ENCODE assay signal across 15 cellular contexts in genomic region chr20:34997171-34997570, GRCh38. TPM values are rescaled to one million over a fixed set of nuclear protein-coding genes. Genes with fewer than 3 reads are reported as not detected.
A peak's percentile ranks its signal among the peaks of the same experiment; 100 is the strongest.
DNase-seq lines count a peak whose midpoint lies in the region; ATAC-seq and TF ChIP-seq lines count a peak whose summit lies in the region.
"Had no signal": no experiment of that assay in that cellular context is flagged by ENCODE, and none has a peak within 500 bp of the region (broad histone marks: within the 10 kb centered on the region; RNA-seq: fewer than 3 reads in every experiment).

No MANE protein-coding gene starts in this region.

- no peaks in the 10 kb centered on the region for H3K27me3 ChIP-seq in uterus
- H3K27me3 ChIP-seq in sigmoid colon = no peaks in the 10 kb centered on the region
- H3K27me3 ChIP-seq: breast epithelium, SJCRH30 had no signal

- 20 to 47% methylated on average over 39 of the region's 39 CpGs for WGBS in sigmoid colon, 2 donors

- ATAC-seq in mucosa of descending colon (peak; percentile 87), GM19395 (IDR thresholded peaks at IDR 0.05; ENCODE audit: unreplicated experiment) (no peak)
- ATAC-seq: GM12878 had no signal

- H3K4me1 Mint-ChIP-seq in HFFc6 (ENCODE audit: low read depth) = no peaks in the 10 kb centered on the region
- H3K4me1 Mint-ChIP-seq: nephron progenitor cell had no signal

- H3K4me3 ChIP-seq in mucosa of descending colon (no peak overlapping the region), uterus (no peak overlapping the region), sigmoid colon (peak overlapping the region in 1 of 4 donors; percentile 4)
- H3K4me3 ChIP-seq: breast epithelium, GM12878, SJCRH30 had no signal

- H3K4me3 Mint-ChIP-seq in HFFc6 = no peak overlapping the region
- H3K4me3 Mint-ChIP-seq: activated T-cell treated with anti-CD3 and anti-CD28 coated beads, Interleukin-2, amount 50 U/mL, for 72 hours; nephron progenitor cell had no signal

- TF ChIP-seq POLR2A in erythroblast (IDR thresholded peaks at IDR 0.05; ENCODE audit: low read length) = no peak
- no peak for TF ChIP-seq POLR2A in uterus (IDR thresholded peaks at IDR 0.05)
- TF ChIP-seq POLR2A in sigmoid colon (IDR thresholded peaks at IDR 0.05) = no peak

- H3K36me3 ChIP-seq in mucosa of descending colon (ENCODE audit: low read depth) (peaks cover 5% of the 10 kb centered on the region), uterus (no peaks in the 10 kb centered on the region), sigmoid colon (peaks cover 16 to 79% (median 47%) of the 10 kb centered on the region in 4 donors)

- H3K4me1 ChIP-seq in mucosa of descending colon (ENCODE audit: low read depth) = peaks cover 4% of the 10 kb centered on the region
- no peaks in the 10 kb centered on the region for H3K4me1 ChIP-seq in uterus
- H3K4me1 ChIP-seq in sigmoid colon = peaks cover 0 to 13% (median 11%) of the 10 kb centered on the region in 4 donors

- TF ChIP-seq CTCF in mucosa of descending colon (IDR thresholded peaks at IDR 0.05) (no peak), uterus (IDR thresholded peaks at IDR 0.05) (peak in 2 of 4 experiments; percentile 6), sigmoid colon (IDR thresholded peaks at IDR 0.05) (no peak), HFFc6 (IDR thresholded peaks at IDR 0.05) (no peak)

- no peak for TF ChIP-seq EP300 in sigmoid colon (IDR thresholded peaks at IDR 0.05)

- H3K27ac Mint-ChIP-seq in HFFc6 = no peak overlapping the region
- H3K27ac Mint-ChIP-seq: activated T-cell treated with anti-CD3 and anti-CD28 coated beads, Interleukin-2, amount 50 U/mL, for 72 hours had no signal

- peak; percentile 24 for DNase-seq in stimulated activated CD4-positive, alpha-beta T cell treated with anti-CD3 and anti-CD28 coated beads, Interleukin-15, amount 100 ng/mL, for 24 hours
- DNase-seq in stimulated activated CD4-positive, alpha-beta T cell treated with anti-CD3 and anti-CD28 coated beads, Interleukin-12 subunit alpha, Interleukin-12 subunit beta, amount 100 ng/mL, for 4 hours = no peak
- DNase-seq in erythroblast (lab: John Stamatoyannopoulos, UW) (peak; percentile 30 to 36), mucosa of descending colon (peak; percentile 59 to 85 (median 67)), uterus (peak; percentile 20 to 60), sigmoid colon (no peak), HFFc6 (no peak)
- DNase-seq: activated T-cell treated with anti-CD3 and anti-CD28 coated beads, Interleukin-2, amount 50 U/mL, for 72 hours; DMS53; NCI-H748 treated with DMSO at 0.1 percent for 48 hours; nephron progenitor cell; SJCRH30 had no signal

- no peaks in the 10 kb centered on the region for H3K9me3 ChIP-seq in mucosa of descending colon
- no peaks in the 10 kb centered on the region for H3K9me3 ChIP-seq in uterus
- H3K9me3 ChIP-seq in sigmoid colon = no peaks in the 10 kb centered on the region
- H3K9me3 ChIP-seq: breast epithelium, SJCRH30 had no signal

- H3K27me3 Mint-ChIP-seq in HFFc6 (ENCODE audit: insufficient read depth) = peaks cover 10% of the 10 kb centered on the region

- H3K36me3 Mint-ChIP-seq in HFFc6 (ENCODE audit: low read depth) = peaks cover 9% of the 10 kb centered on the region; the same call in 1 of the 2 replicates

- no peaks in the 10 kb centered on the region for H3K9me3 Mint-ChIP-seq in HFFc6
- H3K9me3 Mint-ChIP-seq: activated T-cell treated with anti-CD3 and anti-CD28 coated beads, Interleukin-2, amount 50 U/mL, for 72 hours; nephron progenitor cell had no signal

- no peak overlapping the region for H3K27ac ChIP-seq in uterus
- H3K27ac ChIP-seq in sigmoid colon = no peak overlapping the region
- H3K27ac ChIP-seq: breast epithelium had no signal

- intact Hi-C loops in mucosa of descending colon (cut with DNase I, micrococcal nuclease) = no loop called here
- intact Hi-C loops in uterus (cut with DNase I; ENCODE audit: low total_unique reads) = no loop called here
- intact Hi-C loops in sigmoid colon (cut with DNase I) = no loop called here

RNA-seq across cellular contexts. Expression of gene MYH7B, which starts 41.5 kb away (rescaled TPM):
- total RNA-seq in mucosa of descending colon = 1 to 10 TPM in 1 of 3 donors, under 1 TPM in 2; 0.76 to 1.9 (median 0.99) TPM
- 1 to 10 TPM in 1 of 4 donors, under 1 TPM in 2, not detected in 1; 0.41 to 3.0 (median 0.51) TPM for total RNA-seq in uterus
- under 1 TPM; under 0.01 to 0.83 (median 0.60) TPM for total RNA-seq in sigmoid colon
- polyA plus RNA-seq in sigmoid colon = 1 to 10 TPM in 1 of 3 donors, under 1 TPM in 2; 0.60 to 1.6 (median 0.69) TPM
- under 1 TPM in 2 of 6 experiments, not detected in 4; 0.07 to 0.19 TPM for total RNA-seq in HFFc6 (2021; fragmentation: NEBNext Ultra II Directional; extraction: Animal tissue kit (Norgen Biotek cat#: 25700))

RNA-seq across cellular contexts. Expression of gene GSS, which starts 41.6 kb away (rescaled TPM):
- total RNA-seq in mucosa of descending colon (10 to 100 TPM; 45.2 to 97.3 (median 91.8) TPM), uterus (10 to 100 TPM in 3 of 4 donors, 1 to 10 TPM in 1; 3.8 to 47.2 (median 16.5) TPM), sigmoid colon (10 to 100 TPM; 22.9 to 30.5 (median 25.5) TPM)
- 10 to 100 TPM; 63.7 to 80.7 (median 66.4) TPM for polyA plus RNA-seq in sigmoid colon
- total RNA-seq in HFFc6 (2021; fragmentation: NEBNext Ultra II Directional; extraction: Animal tissue kit (Norgen Biotek cat#: 25700)) = 10 to 100 TPM; 72.1 to 86.8 (median 76.6) TPM

Comparison
In these comparisons a context has a peak if more than half of its experiments do, and no peak if none do; other contexts are left out.
1. DNase-seq: peak in stimulated activated CD4-positive, alpha-beta T cell treated with anti-CD3 and anti-CD28 coated beads, Interleukin-15, amount 100 ng/mL, for 24 hours (single experiment), erythroblast (2 of 2), mucosa of descending colon (3 of 3) and uterus (2 of 2); none in stimulated activated CD4-positive, alpha-beta T cell treated with anti-CD3 and anti-CD28 coated beads, Interleukin-12 subunit alpha, Interleukin-12 subunit beta, amount 100 ng/mL, for 4 hours (single experiment), sigmoid colon (single experiment) and HFFc6 (single experiment).